In the genomic region with DNA sequence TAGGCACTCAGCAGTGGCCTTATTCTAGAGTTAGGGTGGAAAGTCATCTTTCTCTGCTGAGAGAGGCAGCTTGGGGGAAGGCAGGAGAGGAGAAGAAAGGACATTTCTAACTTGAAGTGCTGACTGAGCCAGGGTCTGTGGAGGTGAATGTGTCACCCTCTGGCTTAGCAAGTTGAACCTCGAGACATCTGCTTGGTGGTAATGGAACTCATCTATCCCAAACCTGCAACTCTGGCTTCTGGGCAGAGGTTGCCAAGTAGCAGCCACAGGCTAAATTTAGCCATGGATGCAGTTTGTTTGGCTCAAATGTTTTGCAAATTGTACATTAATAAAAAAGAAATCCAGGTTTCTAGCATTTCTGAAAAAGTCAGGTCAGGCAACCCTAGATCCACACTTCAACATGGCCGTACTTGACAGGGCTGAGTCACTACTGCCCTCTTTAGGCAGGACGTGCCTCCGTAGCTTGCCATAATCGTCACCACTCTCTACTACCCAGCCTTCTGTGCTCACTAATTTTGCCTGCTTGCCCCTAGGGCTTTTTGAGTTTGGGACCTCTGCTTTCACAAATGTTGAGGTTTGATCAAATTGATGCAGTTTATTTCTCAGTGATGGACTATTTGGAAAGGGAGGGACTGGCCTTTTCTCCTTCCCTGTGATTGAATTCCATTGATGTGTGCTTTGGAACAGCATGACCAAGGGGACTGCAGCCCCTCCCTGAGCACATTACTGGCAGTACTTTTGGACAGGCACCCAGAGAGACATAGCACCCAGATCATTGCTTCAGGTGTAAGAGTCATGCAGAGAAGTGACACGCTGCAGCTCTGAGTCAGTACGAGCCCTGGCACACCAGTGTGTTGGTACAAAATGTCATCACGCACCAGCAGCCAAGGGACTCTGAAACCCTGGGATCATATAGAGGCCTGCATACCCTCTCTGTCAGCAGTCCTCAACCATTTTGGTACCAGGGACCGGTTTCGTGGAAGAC, we compare ENCODE assay signal across 2 cellular contexts.
A peak's percentile ranks its signal among the peaks of the same experiment; 100 is the strongest.
TF ChIP-seq lines count a peak whose summit lies in the region.

No MANE protein-coding gene starts in this region.

TF ChIP-seq in HEK293T, 16 proteins besides CTCF, POLR2A, EP300 and RAD21:
- no peak for TF ChIP-seq LEF1 (IDR thresholded peaks at IDR 0.05; ENCODE audit: borderline replicate concordance)
- TF ChIP-seq ZNF384 (IDR thresholded peaks at IDR 0.05), result no peak
- TF ChIP-seq SP1 (IDR thresholded peaks at IDR 0.05), result no peak
- no peak for TF ChIP-seq FOXA1 (IDR thresholded peaks at IDR 0.05)
- no peak for TF ChIP-seq FOXM1 (IDR thresholded peaks at IDR 0.05; ENCODE audit: borderline replicate concordance)
- no peak for TF ChIP-seq TARDBP (IDR thresholded peaks at IDR 0.05)
- no peak for TF ChIP-seq HDGF (IDR thresholded peaks at IDR 0.05; ENCODE audit: borderline replicate concordance)
- TF ChIP-seq FOXK2 (IDR thresholded peaks at IDR 0.05), result no peak
- TF ChIP-seq, protein P1, sequence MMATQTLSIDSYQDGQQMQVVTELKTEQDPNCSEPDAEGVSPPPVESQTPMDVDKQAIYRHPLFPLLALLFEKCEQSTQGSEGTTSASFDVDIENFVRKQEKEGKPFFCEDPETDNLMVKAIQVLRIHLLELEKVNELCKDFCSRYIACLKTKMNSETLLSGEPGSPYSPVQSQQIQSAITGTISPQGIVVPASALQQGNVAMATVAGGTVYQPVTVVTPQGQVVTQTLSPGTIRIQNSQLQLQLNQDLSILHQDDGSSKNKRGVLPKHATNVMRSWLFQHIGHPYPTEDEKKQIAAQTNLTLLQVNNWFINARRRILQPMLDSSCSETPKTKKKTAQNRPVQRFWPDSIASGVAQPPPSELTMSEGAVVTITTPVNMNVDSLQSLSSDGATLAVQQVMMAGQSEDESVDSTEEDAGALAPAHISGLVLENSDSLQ (IDR thresholded peaks at IDR 0.05), result no peak
- TF ChIP-seq BHLHE40 (IDR thresholded peaks at IDR 0.05; ENCODE audit: borderline replicate concordance), result no peak
- no peak for TF ChIP-seq CTBP1 (IDR thresholded peaks at IDR 0.05; ENCODE audit: borderline replicate concordance)
- TF ChIP-seq L3MBTL2 (conservative IDR thresholded peaks at IDR 0.05), result no peak
- no peak for TF ChIP-seq ARNT (IDR thresholded peaks at IDR 0.05)
- TF ChIP-seq ELF4 (IDR thresholded peaks at IDR 0.05), result no peak

TF ChIP-seq in GM12878, 131 proteins besides CTCF, POLR2A, EP300 and RAD21:
- TF ChIP-seq, protein P2, sequence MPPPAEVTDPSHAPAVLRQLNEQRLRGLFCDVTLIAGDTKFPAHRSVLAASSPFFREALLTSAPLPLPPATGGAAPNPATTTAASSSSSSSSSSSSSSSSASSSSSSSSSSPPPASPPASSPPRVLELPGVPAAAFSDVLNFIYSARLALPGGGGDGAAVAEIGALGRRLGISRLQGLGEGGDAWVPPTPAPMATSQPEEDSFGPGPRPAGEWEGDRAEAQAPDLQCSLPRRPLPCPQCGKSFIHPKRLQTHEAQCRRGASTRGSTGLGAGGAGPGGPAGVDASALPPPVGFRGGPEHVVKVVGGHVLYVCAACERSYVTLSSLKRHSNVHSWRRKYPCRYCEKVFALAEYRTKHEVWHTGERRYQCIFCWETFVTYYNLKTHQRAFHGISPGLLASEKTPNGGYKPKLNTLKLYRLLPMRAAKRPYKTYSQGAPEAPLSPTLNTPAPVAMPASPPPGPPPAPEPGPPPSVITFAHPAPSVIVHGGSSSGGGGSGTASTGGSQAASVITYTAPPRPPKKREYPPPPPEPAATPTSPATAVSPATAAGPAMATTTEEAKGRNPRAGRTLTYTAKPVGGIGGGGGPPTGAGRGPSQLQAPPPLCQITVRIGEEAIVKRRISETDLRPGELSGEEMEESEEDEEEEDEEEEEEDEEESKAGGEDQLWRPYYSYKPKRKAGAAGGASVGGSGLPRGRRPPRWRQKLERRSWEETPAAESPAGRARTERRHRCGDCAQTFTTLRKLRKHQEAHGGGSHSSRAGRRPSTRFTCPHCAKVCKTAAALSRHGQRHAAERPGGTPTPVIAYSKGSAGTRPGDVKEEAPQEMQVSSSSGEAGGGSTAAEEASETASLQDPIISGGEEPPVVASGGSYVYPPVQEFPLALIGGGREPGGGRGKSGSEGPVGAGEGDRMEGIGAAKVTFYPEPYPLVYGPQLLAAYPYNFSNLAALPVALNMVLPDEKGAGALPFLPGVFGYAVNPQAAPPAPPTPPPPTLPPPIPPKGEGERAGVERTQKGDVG (CRISPR knock-in tag; IDR thresholded peaks at IDR 0.05), result no peak
- peak; percentile 59; the same call in 1 of the 2 replicates for TF ChIP-seq YY1 (IDR thresholded peaks at IDR 0.05; ENCODE audit: low read depth, low read length)
